Comparison of ENCODE assay signal across 14 cellular contexts in the genomic region with DNA sequence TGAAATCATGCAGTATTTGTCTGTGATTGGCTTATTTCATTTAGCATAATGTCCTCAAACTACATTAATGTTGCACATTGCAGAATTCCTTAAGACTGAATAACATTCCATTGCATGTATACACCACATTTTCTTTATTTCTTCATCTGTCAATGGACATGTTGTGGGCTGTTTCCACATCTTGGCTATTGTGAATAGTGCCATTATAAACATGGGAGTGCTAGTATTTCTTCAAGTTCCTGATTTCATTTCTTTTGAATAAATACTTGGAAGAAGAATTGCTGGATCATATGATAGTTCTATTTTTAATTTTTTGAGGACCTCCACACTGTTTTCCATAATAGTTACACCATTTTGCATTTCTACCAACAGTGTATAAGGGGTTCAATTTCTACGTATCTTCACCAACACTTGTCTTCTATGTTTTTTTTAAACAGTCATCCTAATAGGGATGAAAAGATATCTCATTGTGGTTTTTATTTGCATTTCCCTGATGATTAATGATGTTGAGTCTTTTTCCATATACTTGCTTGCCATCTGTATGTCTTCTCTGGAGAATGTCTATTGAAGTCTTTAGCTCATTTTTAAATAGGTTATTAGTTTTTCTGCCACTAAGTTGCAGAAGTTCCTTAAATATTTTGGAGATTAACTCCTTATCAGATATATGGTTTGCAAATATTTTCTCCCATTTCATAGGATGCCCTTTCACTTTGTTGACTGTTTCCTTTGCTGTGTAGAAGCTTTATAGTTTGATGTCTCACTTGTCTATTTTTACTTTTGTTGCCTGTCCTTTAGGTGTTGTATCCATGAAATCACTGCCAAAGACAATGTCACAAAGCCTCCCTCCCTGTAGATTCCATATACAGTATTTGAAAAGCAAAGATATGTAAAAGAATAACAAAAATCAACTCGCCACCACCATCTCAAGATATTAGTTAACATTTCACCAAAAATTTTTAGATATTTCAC. TPM values are rescaled to one million over a fixed set of nuclear protein-coding genes. Genes with fewer than 3 reads are reported as not detected.
DNase-seq lines count a peak whose midpoint lies in the region; ATAC-seq, FAIRE-seq and TF ChIP-seq lines count a peak whose summit lies in the region.
"Had no signal": no experiment of that assay in that cellular context is flagged by ENCODE, and none has a peak within 500 bp of the region (broad histone marks: within the 10 kb centered on the region; RNA-seq: fewer than 3 reads in every experiment).

No MANE protein-coding gene starts in this region.

- peak; percentile 41 for DNase-seq in AG04450 (ENCODE audit: low read depth, low spot score)
- no peak for DNase-seq in GM18507 (ENCODE audit: extremely low spot score, insufficient read length, low read depth)
- DNase-seq in activated B cell treated with CpG ODN at 0.5 μM for 24 hours: no peak
- DNase-seq in fibroblast of villous mesenchyme (ENCODE audit: low read depth): peak; percentile 56
- DNase-seq in mesenteric fat pad (ENCODE audit: low spot score): no peak
- no peak for DNase-seq in T-helper 2 cell treated with Interferon-gamma antibody and Interleukin-4, amounts not matched to agents 5 μg/mL and 100 μg/mL, for 36 hours (ENCODE audit: low spot score)
- no peak for DNase-seq in heart right ventricle
- DNase-seq: left colon, naive B cell, NCI-H2029 treated with DMSO at 0.1 percent for 48 hours, NCI-H82, SHP77 treated with DMSO at 0.1 percent for 48 hours had no signal

- no peaks in the 10 kb centered on the region for H3K9me3 Mint-ChIP-seq in activated B cell treated with CpG ODN at 0.5 μM for 24 hours
- no peaks in the 10 kb centered on the region for H3K9me3 Mint-ChIP-seq in T-helper 2 cell treated with Interferon-gamma antibody and Interleukin-4, amounts not matched to agents 5 μg/mL and 100 μg/mL, for 36 hours
- H3K9me3 Mint-ChIP-seq: naive B cell, WTC11 had no signal

- peak overlapping the region; percentile 13 for H3K27ac Mint-ChIP-seq in activated B cell treated with CpG ODN at 0.5 μM for 24 hours
- no peak overlapping the region for H3K27ac Mint-ChIP-seq in T-helper 2 cell treated with Interferon-gamma antibody and Interleukin-4, amounts not matched to agents 5 μg/mL and 100 μg/mL, for 36 hours
- H3K27ac Mint-ChIP-seq: WTC11 had no signal

- intact Hi-C loops in activated B cell treated with CpG ODN at 0.5 μM for 24 hours (cut with micrococcal nuclease) (loop anchor here (2.0 kb wide), 1 partner anchor 21 kb away; no protein-coding TSS in a partner anchor), heart right ventricle (cut with DNase I) (no loop called here)

- no peak overlapping the region for H3K4me3 ChIP-seq in AG04450 (ENCODE audit: low read depth, low read length)
- no peak overlapping the region for H3K4me3 ChIP-seq in fibroblast of villous mesenchyme (ENCODE audit: low read depth, low read length)
- H3K4me3 ChIP-seq in heart right ventricle: no peak overlapping the region

- H3K4me1 Mint-ChIP-seq in activated B cell treated with CpG ODN at 0.5 μM for 24 hours: peaks cover 71% of the 10 kb centered on the region
- peaks cover 39% of the 10 kb centered on the region for H3K4me1 Mint-ChIP-seq in T-helper 2 cell treated with Interferon-gamma antibody and Interleukin-4, amounts not matched to agents 5 μg/mL and 100 μg/mL, for 36 hours (ENCODE audit: low read depth)

- H3K27me3 ChIP-seq in AG04450 (ENCODE audit: control insufficient read depth, insufficient read depth, low read length) (no peaks in the 10 kb centered on the region), heart right ventricle (no peaks in the 10 kb centered on the region)

- POLR2A ChIA-PET in AG04450 (lab: Yijun Ruan, JAX) (no interaction called here), activated B cell treated with CpG ODN at 0.5 μM for 24 hours (lab: Charles Lee) (interaction anchor here (0.5 kb wide), 1 partner anchor 26 kb away, joined by 6 read pairs; no protein-coding TSS in a partner anchor)

- H3K36me3 Mint-ChIP-seq in activated B cell treated with CpG ODN at 0.5 μM for 24 hours (ENCODE audit: low read depth): peaks cover 35% of the 10 kb centered on the region
- H3K36me3 Mint-ChIP-seq in T-helper 2 cell treated with Interferon-gamma antibody and Interleukin-4, amounts not matched to agents 5 μg/mL and 100 μg/mL, for 36 hours (ENCODE audit: low read depth): peaks cover 22% of the 10 kb centered on the region
- H3K36me3 Mint-ChIP-seq: naive B cell, WTC11 had no signal

- H3K4me3 Mint-ChIP-seq in activated B cell treated with CpG ODN at 0.5 μM for 24 hours: no peak overlapping the region
- no peak overlapping the region for H3K4me3 Mint-ChIP-seq in T-helper 2 cell treated with Interferon-gamma antibody and Interleukin-4, amounts not matched to agents 5 μg/mL and 100 μg/mL, for 36 hours
- H3K4me3 Mint-ChIP-seq: WTC11 had no signal

- peaks cover 0 to 17% (median 0%) of the 10 kb centered on the region in 9 donors for H3K36me3 ChIP-seq in heart right ventricle

- H3K9me3 ChIP-seq in AG04450 (ENCODE audit: control insufficient read depth, insufficient read depth, low read length) (no peaks in the 10 kb centered on the region), heart right ventricle (no peaks in the 10 kb centered on the region)

- no peaks in the 10 kb centered on the region for H3K27me3 Mint-ChIP-seq in activated B cell treated with CpG ODN at 0.5 μM for 24 hours
- H3K27me3 Mint-ChIP-seq in T-helper 2 cell treated with Interferon-gamma antibody and Interleukin-4, amounts not matched to agents 5 μg/mL and 100 μg/mL, for 36 hours (ENCODE audit: low read depth): no peaks in the 10 kb centered on the region
- H3K27me3 Mint-ChIP-seq: naive B cell had no signal

- ATAC-seq in activated B cell treated with CpG ODN at 0.5 μM for 24 hours (ENCODE audit: low read depth) (no peak), heart right ventricle (no peak), HG02588 (IDR thresholded peaks at IDR 0.05; ENCODE audit: unreplicated experiment) (no peak)
- ATAC-seq: left colon, WTC11 had no signal

- no peak overlapping the region for H3K27ac ChIP-seq in AG04450 (ENCODE audit: low read depth, low read length)
- H3K27ac ChIP-seq in heart right ventricle: no peak overlapping the region

- no peak for TF ChIP-seq CTCF in AG04450 (IDR thresholded peaks at IDR 0.05; ENCODE audit: low read depth, low read length)
- TF ChIP-seq CTCF in activated B cell treated with CpG ODN at 0.5 μM for 24 hours (IDR thresholded peaks at IDR 0.05): no peak
- no peak for TF ChIP-seq CTCF in fibroblast of villous mesenchyme (IDR thresholded peaks at IDR 0.05; ENCODE audit: insufficient read depth, low read depth, low read length)
- TF ChIP-seq CTCF in heart right ventricle (IDR thresholded peaks at IDR 0.05): no peak

- CTCF ChIA-PET in AG04450 (lab: Charles Lee) (interaction anchor here (1.4 kb wide), 1 partner anchor 25 kb away, joined by 4 read pairs; no protein-coding TSS in a partner anchor), activated B cell treated with CpG ODN at 0.5 μM for 24 hours (lab: Charles Lee) (no interaction called here)

- FAIRE-seq in GM18507 (lab: Jason Lieb, UNC): peak; percentile 24

- peaks cover 8 to 84% (median 70%) of the 10 kb centered on the region in 9 donors for H3K4me1 ChIP-seq in heart right ventricle

- 91 to 92% methylated on average over 2 of the region's 2 CpGs for WGBS in heart right ventricle, 2 donors

RNA-seq across cellular contexts. Expression of gene FBXO11, which starts 14.6 kb away (rescaled TPM):
- polyA plus RNA-seq in AG04450 (2011; rRNA removed) (55.9 and 65.8 TPM in 2 replicates), heart right ventricle (10 to 100 TPM; 15.7 to 27.8 TPM)
- polyA minus RNA-seq in AG04450 (2011; rRNA and poly(A)+ RNA removed): 52.3 and 96.1 TPM in 2 replicates
- total RNA-seq in activated B cell treated with CpG ODN at 0.5 μM for 24 hours (77.8 and 89.1 TPM in 2 replicates), fibroblast of villous mesenchyme (46.1 and 48.8 TPM in 2 replicates), mesenteric fat pad (59.3 TPM), heart right ventricle (10 to 100 TPM; 33.3 to 48.2 (median 37.6) TPM)

Comparison
In these comparisons a context has a peak if more than half of its experiments do, and no peak if none do; other contexts are left out.
1. DNase-seq: peak in AG04450 (single experiment) and fibroblast of villous mesenchyme (single experiment); none in GM18507 (single experiment), activated B cell treated with CpG ODN at 0.5 μM for 24 hours (single experiment), mesenteric fat pad (single experiment), T-helper 2 cell treated with Interferon-gamma antibody and Interleukin-4, amounts not matched to agents 5 μg/mL and 100 μg/mL, for 36 hours (single experiment) and heart right ventricle (0 of 2).